19 cellular contexts compared by ENCODE assay signal in genomic region chr3:47431225-47431624, GRCh38.
"Had no signal": no experiment of that assay in that cellular context is flagged by ENCODE, and none has a peak within 500 bp of the region (broad histone marks: within the 10 kb centered on the region; RNA-seq: fewer than 3 reads in every experiment).

No MANE protein-coding gene starts in this region.

- H3K27ac ChIP-seq: breast epithelium, parathyroid adenoma, SK-N-MC, tibial artery had no signal

- H3K9ac ChIP-seq: parathyroid adenoma had no signal

- H3K4me3 Mint-ChIP-seq: activated CD4-positive, alpha-beta T cell treated with anti-CD3 and anti-CD28 coated beads, Interleukin-2, amount 10 ng/mL, durations not matched to agents 7 days and 5 days; activated T-cell treated with anti-CD3 and anti-CD28 coated beads, Interleukin-2, amount 50 U/mL, for 4 hours; natural killer cell treated with Interleukin-12 subunit alpha and Interleukin-12 subunit beta and Interleukin-15 and Interleukin-18, amount 100 ng/mL, for 72 hours; stimulated activated naive CD8-positive, alpha-beta T cell treated with anti-CD3 and anti-CD28 coated beads, Interleukin-15, Interleukin-2, amounts not matched to agents 100 ng/mL and 50 ng/mL, for 24 hours had no signal

- H3K9me3 ChIP-seq: breast epithelium, tibial artery had no signal

- H3K27ac Mint-ChIP-seq: activated CD4-positive, alpha-beta T cell treated with anti-CD3 and anti-CD28 coated beads, Interleukin-2, amount 10 ng/mL, durations not matched to agents 7 days and 5 days; natural killer cell treated with Interleukin-12 subunit alpha and Interleukin-12 subunit beta and Interleukin-15 and Interleukin-18, amount 100 ng/mL, for 72 hours; stimulated activated naive CD8-positive, alpha-beta T cell treated with anti-CD3 and anti-CD28 coated beads, Interleukin-15, Interleukin-2, amounts not matched to agents 100 ng/mL and 50 ng/mL, for 24 hours had no signal

- H3K4me1 ChIP-seq: breast epithelium, parathyroid adenoma, tibial artery had no signal

- H3K9me3 Mint-ChIP-seq: activated CD4-positive, alpha-beta T cell treated with anti-CD3 and anti-CD28 coated beads, Interleukin-2, amount 10 ng/mL, durations not matched to agents 7 days and 5 days; activated T-cell treated with anti-CD3 and anti-CD28 coated beads, Interleukin-2, amount 50 U/mL, for 4 hours; natural killer cell treated with Interleukin-12 subunit alpha and Interleukin-12 subunit beta and Interleukin-15 and Interleukin-18, amount 100 ng/mL, for 72 hours; stimulated activated naive CD8-positive, alpha-beta T cell treated with anti-CD3 and anti-CD28 coated beads, Interleukin-15, Interleukin-2, amounts not matched to agents 100 ng/mL and 50 ng/mL, for 24 hours had no signal

- H2AFZ ChIP-seq: parathyroid adenoma had no signal

- H3K36me3 ChIP-seq: breast epithelium had no signal

- H3K27me3 ChIP-seq: breast epithelium, tibial artery had no signal

- H3K27me3 Mint-ChIP-seq: activated CD4-positive, alpha-beta T cell treated with anti-CD3 and anti-CD28 coated beads, Interleukin-2, amount 10 ng/mL, durations not matched to agents 7 days and 5 days; natural killer cell treated with Interleukin-12 subunit alpha and Interleukin-12 subunit beta and Interleukin-15 and Interleukin-18, amount 100 ng/mL, for 72 hours; stimulated activated naive CD8-positive, alpha-beta T cell treated with anti-CD3 and anti-CD28 coated beads, Interleukin-15, Interleukin-2, amounts not matched to agents 100 ng/mL and 50 ng/mL, for 24 hours had no signal

- FAIRE-seq: endometrium had no signal

- DNase-seq: activated CD4-positive, alpha-beta T cell treated with anti-CD3 and anti-CD28 coated beads, Interleukin-2, amount 10 ng/mL, durations not matched to agents 7 days and 5 days; activated CD4-positive, CD25-positive, alpha-beta regulatory T cell treated with anti-CD3 and anti-CD28 coated beads, Interleukin-2, amount 50 U/mL, for 72 hours; activated effector memory CD4-positive, alpha-beta T cell treated with anti-CD3 and anti-CD28 coated beads, Interleukin-2, amount 50 U/mL, for 16 hours; activated naive CD4-positive, alpha-beta T cell treated with anti-CD3 and anti-CD28 coated beads, Interleukin-2, amount 50 U/mL, for 16 hours; activated T-cell treated with anti-CD3 and anti-CD28 coated beads, Interleukin-2, amount 50 U/mL, for 4 hours; left ventricle myocardium superior; midbrain; right cardiac atrium; stimulated activated CD4-positive, alpha-beta T cell treated with anti-CD3 and anti-CD28 coated beads, Interleukin-12 subunit alpha, Interleukin-12 subunit beta, amount 100 ng/mL, for 4 hours; stimulated activated CD4-positive, alpha-beta T cell treated with anti-CD3 and anti-CD28 coated beads, Interleukin-4, amount 100 ng/mL, for 4 hours; substantia nigra; SW 1271 had no signal

- H3K4me3 ChIP-seq: breast epithelium, SK-N-MC, tibial artery had no signal

- ATAC-seq: activated T-cell treated with anti-CD3 and anti-CD28 coated beads, Interleukin-2, amount 50 U/mL, for 4 hours; left ventricle myocardium superior; natural killer cell treated with Interleukin-12 subunit alpha and Interleukin-12 subunit beta and Interleukin-15 and Interleukin-18, amount 100 ng/mL, for 72 hours; right cardiac atrium had no signal
